8 cellular contexts compared by ENCODE assay signal in genomic region chr16:30650369-30651123, GRCh38. TPM values are rescaled to one million over a fixed set of nuclear protein-coding genes. Genes with fewer than 3 reads are reported as not detected.
A peak's percentile ranks its signal among the peaks of the same experiment; 100 is the strongest.
DNase-seq lines count a peak whose midpoint lies in the region; ATAC-seq and FAIRE-seq lines count a peak whose summit lies in the region.

PRR14 (plus strand) TSS chr16:30650960; CDS start chr16:30651646, 686 bp downstream.

- H3K9me3 Mint-ChIP-seq in activated T-cell treated with anti-CD3 and anti-CD28 coated beads, Interleukin-2, amount 50 U/mL, for 72 hours, result no peaks in the 10 kb centered on the region

- H3K27me3 Mint-ChIP-seq in activated T-cell treated with anti-CD3 and anti-CD28 coated beads, Interleukin-2, amount 50 U/mL, for 72 hours (ENCODE audit: low read depth), result no peaks in the 10 kb centered on the region

- H3K4me3 ChIP-seq in muscle layer of colon (ENCODE audit: low read depth in 1 of 2, low read length in 2 of 2), result peak within 1 kb of the TSS; percentile 92 to 96

- H3K36me3 ChIP-seq in KOPT-K1 (ENCODE audit: insufficient read depth, low read length) (peaks cover 36% of the 10 kb centered on the region), muscle layer of colon (ENCODE audit: insufficient read depth, low read length) (peaks cover 33% of the 10 kb centered on the region)

- peak within 1 kb of the TSS; percentile 100 for H3K27ac Mint-ChIP-seq in activated T-cell treated with anti-CD3 and anti-CD28 coated beads, Interleukin-2, amount 50 U/mL, for 72 hours

- peak within 1 kb of the TSS; percentile 93 for H3K4me3 Mint-ChIP-seq in activated T-cell treated with anti-CD3 and anti-CD28 coated beads, Interleukin-2, amount 50 U/mL, for 72 hours

- ATAC-seq in GM21786 (IDR thresholded peaks at IDR 0.05; ENCODE audit: unreplicated experiment) (peak; percentile 71), esophagus mucosa (peak; percentile 93)
- peak; percentile 83 to 85 for ATAC-seq in activated T-cell treated with anti-CD3 and anti-CD28 coated beads, Interleukin-2, amount 50 U/mL, for 72 hours (replicated peaks in 1 of 2)

- peak; percentile 87 for FAIRE-seq in RCC 7860 (lab: Jason Lieb, UNC)

- H3K9ac ChIP-seq in muscle layer of colon (ENCODE audit: low read length), result peak within 1 kb of the TSS; percentile 97

- no peaks in the 10 kb centered on the region for H3K9me3 ChIP-seq in KOPT-K1 (ENCODE audit: insufficient read depth, low read length, poor library complexity, severe bottlenecking)
- no peaks in the 10 kb centered on the region for H3K9me3 ChIP-seq in muscle layer of colon (ENCODE audit: low read length)

- H3K4me1 Mint-ChIP-seq in activated T-cell treated with anti-CD3 and anti-CD28 coated beads, Interleukin-2, amount 50 U/mL, for 72 hours (ENCODE audit: low read depth), result peaks cover 29% of the 10 kb centered on the region

- no peaks in the 10 kb centered on the region for H3K27me3 ChIP-seq in muscle layer of colon (ENCODE audit: control insufficient read depth in 1 of 2, insufficient read depth in 2 of 2, low read length in 2 of 2)

- H3K27ac ChIP-seq in KOPT-K1 (ENCODE audit: low read depth, low read length, poor library complexity, severe bottlenecking) (peak within 1 kb of the TSS; percentile 88), muscle layer of colon (ENCODE audit: low read depth, low read length) (peak within 1 kb of the TSS; percentile 97)

- H3K36me3 Mint-ChIP-seq in activated T-cell treated with anti-CD3 and anti-CD28 coated beads, Interleukin-2, amount 50 U/mL, for 72 hours (ENCODE audit: insufficient read depth in 2 of 2), result peaks cover 14 to 18% of the 10 kb centered on the region in 2 donors

- DNase-seq in DMS53 treated with DMSO at 0.1 percent for 48 hours (lab: John Stamatoyannopoulos, UW; ENCODE audit: unreplicated experiment) (peak; percentile 92), RCC 7860 (ENCODE audit: low spot score) (peak; percentile 97)
- peak; percentile 98 to 99 for DNase-seq in activated T-cell treated with anti-CD3 and anti-CD28 coated beads, Interleukin-2, amount 50 U/mL, for 72 hours
- peak; percentile 93 for DNase-seq in stimulated activated CD8-positive, alpha-beta memory T cell treated with anti-CD3 and anti-CD28 coated beads, Interleukin-7, amount 100 ng/mL, for 24 hours (ENCODE audit: low read depth)

- H3K4me1 ChIP-seq in muscle layer of colon (ENCODE audit: insufficient read depth, low read length), result peaks cover 26% of the 10 kb centered on the region

RNA-seq across cellular contexts. Expression of gene PRR14, which starts in this region (rescaled TPM):
- total RNA-seq in activated T-cell treated with anti-CD3 and anti-CD28 coated beads, Interleukin-2, amount 50 U/mL, for 72 hours, result 100 to 1,000 TPM; 108 to 124 TPM
- 27.0 TPM for total RNA-seq in esophagus mucosa

Comparison
In these comparisons a context has a peak if more than half of its experiments do, and no peak if none do; other contexts are left out.
1. Peak in every context shown above with its lines: DNase-seq, ATAC-seq, H3K4me3 ChIP-seq and H3K27ac ChIP-seq.